Comparison of ENCODE assay signal across 30 cellular contexts in genomic region chr1:244220410-244220809, GRCh38.
"Had no signal": no experiment of that assay in that cellular context is flagged by ENCODE, and none has a peak within 500 bp of the region (broad histone marks: within the 10 kb centered on the region; RNA-seq: fewer than 3 reads in every experiment).

No MANE protein-coding gene starts in this region.

- ATAC-seq: activated naive CD4-positive, alpha-beta T cell treated with anti-CD3 and anti-CD28 coated beads, Interleukin-2, amount 50 U/mL, for 72 hours; activated naive CD8-positive, alpha-beta T cell treated with anti-CD3 and anti-CD28 coated beads, Interleukin-2, amount 50 U/mL, for 24 hours; activated T-cell treated with anti-CD3 and anti-CD28 coated beads, Interleukin-2, amount 50 U/mL, for 4 hours; activated T-cell treated with anti-CD3 and anti-CD28 coated beads, Interleukin-2, amount 50 U/mL, for 72 hours; activated T-helper 17 cell treated with anti-CD3 and anti-CD28 coated beads, Interleukin-2, amount 50 U/mL, for 72 hours; body of pancreas had no signal

- H3K27ac ChIP-seq: adrenal gland, ascending aorta, body of pancreas, brain microvascular endothelial cell, breast epithelium, cardiac muscle cell had no signal

- DNase-seq: activated effector memory CD4-positive, alpha-beta T cell treated with Interleukin-2 at 50 U/mL for 16 hours; activated gamma-delta T cell; activated gamma-delta T cell treated with Interleukin-2 at 50 U/mL for 16 hours; activated naive CD4-positive, alpha-beta T cell; activated naive CD4-positive, alpha-beta T cell treated with anti-CD3 and anti-CD28 coated beads for 36 hours; activated naive CD4-positive, alpha-beta T cell treated with anti-CD3 and anti-CD28 coated beads, Interleukin-2, amount 10 ng/mL, durations not matched to agents 7 days and 5 days; activated naive CD4-positive, alpha-beta T cell treated with anti-CD3 and anti-CD28 coated beads, Interleukin-2, amount 50 U/mL, for 16 hours; activated naive CD4-positive, alpha-beta T cell treated with Interleukin-2 at 50 U/mL for 16 hours; activated naive CD8-positive, alpha-beta T cell treated with anti-CD3 and anti-CD28 coated beads for 36 hours; activated naive CD8-positive, alpha-beta T cell treated with anti-CD3 and anti-CD28 coated beads, Interleukin-2, amount 10 ng/mL, durations not matched to agents 7 days and 5 days; activated naive CD8-positive, alpha-beta T cell treated with anti-CD3 and anti-CD28 coated beads, Interleukin-2, amount 50 U/mL, for 24 hours; activated T-cell treated with anti-CD3 and anti-CD28 coated beads, Interleukin-2, amount 50 U/mL, for 24 hours; activated T-cell treated with anti-CD3 and anti-CD28 coated beads, Interleukin-2, amount 50 U/mL, for 4 hours; activated T-cell treated with anti-CD3 and anti-CD28 coated beads, Interleukin-2, amount 50 U/mL, for 48 hours; activated T-cell treated with anti-CD3 and anti-CD28 coated beads, Interleukin-2, amount 50 U/mL, for 72 hours; adrenal gland; amniotic stem cell; amygdala; anterior cingulate cortex; aorta; body of pancreas; brain microvascular endothelial cell; caudate nucleus; central memory CD4-positive, alpha-beta T cell; cerebellar nuclear complex had no signal

- H3K4me3 ChIP-seq: adrenal gland, ascending aorta, body of pancreas, breast epithelium, cardiac muscle cell had no signal

- H3K9me3 ChIP-seq: adrenal gland, ascending aorta, body of pancreas, breast epithelium had no signal

- H3K4me1 ChIP-seq: adrenal gland, ascending aorta, body of pancreas, breast epithelium had no signal

- H3K27me3 ChIP-seq: adrenal gland, ascending aorta, body of pancreas, brain microvascular endothelial cell, breast epithelium, cardiac muscle cell had no signal

- H3K36me3 ChIP-seq: adrenal gland, ascending aorta, brain microvascular endothelial cell, breast epithelium, cardiac muscle cell had no signal
